7 cellular contexts compared by ENCODE assay signal in the genomic region with DNA sequence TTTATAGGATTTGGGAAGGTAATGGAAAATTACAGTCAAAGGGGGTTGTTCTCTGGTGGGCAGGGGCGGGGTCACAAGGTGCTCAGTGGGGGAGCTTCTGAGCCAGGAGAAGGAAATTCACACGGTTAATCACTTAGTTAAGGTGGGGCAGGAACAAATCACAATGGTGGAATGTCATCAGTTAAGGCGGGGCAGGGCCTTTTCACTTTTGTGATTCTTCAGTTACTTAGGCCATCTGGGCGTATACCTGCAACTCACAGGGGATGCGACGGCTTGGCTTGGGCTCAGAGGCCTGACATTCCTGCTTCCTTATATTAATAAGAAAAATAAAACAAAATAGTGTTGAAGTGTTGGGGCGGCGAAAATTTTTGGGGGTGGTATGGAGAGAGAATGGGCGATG.
DNase-seq lines count a peak whose midpoint lies in the region; ATAC-seq and TF ChIP-seq lines count a peak whose summit lies in the region.
"Not testable (repeated sequence)": the region's sequence is repeated elsewhere in the genome, so short reads cannot be mapped to it uniquely, and the experiment has no call there.

No MANE protein-coding gene starts in this region.

- CTCF ChIA-PET in WTC11 (lab: Charles Lee): not testable (repeated sequence)

- H4K8ac ChIP-seq in mesendoderm (ENCODE audit: low read depth, low read length): not testable (repeated sequence)

- ATAC-seq in WTC11: not testable (repeated sequence)
- peak; percentile 55 for ATAC-seq in esophagus mucosa

- H3K36me3 ChIP-seq in colonic mucosa; mesendoderm (ENCODE audit: control insufficient read depth, insufficient read depth, low read length); smooth muscle cell (ENCODE audit: low read depth): not testable (repeated sequence)

- not testable (repeated sequence) for H3K4me2 ChIP-seq in mesendoderm (ENCODE audit: low read length); smooth muscle cell

- not testable (repeated sequence) for H3K18ac ChIP-seq in mesendoderm (ENCODE audit: low read length)

- peaks cover 15% of the 10 kb centered on the region for H3K4me1 Mint-ChIP-seq in WTC11

- WGBS in mesendoderm (ENCODE audit: extremely low coverage, insufficient coverage, low lambda C conversion rate): no CpG with 5 or more reads among the region's 9 CpGs
- 95% methylated on average over 9 of the region's 9 CpGs for WGBS in smooth muscle cell (ENCODE audit: low lambda C conversion rate)

- H3K27me3 Mint-ChIP-seq in WTC11 (ENCODE audit: low read depth): not testable (repeated sequence)

- TF ChIP-seq CTCF in WTC11 (IDR thresholded peaks at IDR 0.05); colonic mucosa (IDR thresholded peaks at IDR 0.05); smooth muscle cell (IDR thresholded peaks at IDR 0.05; ENCODE audit: borderline replicate concordance, insufficient read depth, poor library complexity, severe bottlenecking): not testable (repeated sequence)

- H3K27ac ChIP-seq in colonic mucosa (peak overlapping the region; percentile 65), smooth muscle cell (ENCODE audit: low read depth) (peak overlapping the region; percentile 80)
- not testable (repeated sequence) for H3K27ac ChIP-seq in mesendoderm (ENCODE audit: low read depth, low read length)

- not testable (repeated sequence) for H3K79me2 ChIP-seq in mesendoderm (ENCODE audit: control insufficient read depth, insufficient read depth, low read length); smooth muscle cell (ENCODE audit: low read depth)

- H3K4me1 ChIP-seq in colonic mucosa; mesendoderm (ENCODE audit: control insufficient read depth, low read depth, low read length); smooth muscle cell (ENCODE audit: low read depth): not testable (repeated sequence)

- POLR2A ChIA-PET in WTC11 (lab: Charles Lee): not testable (repeated sequence)

- not testable (repeated sequence) for H2BK15ac ChIP-seq in mesendoderm (replicated peaks; ENCODE audit: low read depth)

- not testable (repeated sequence) for H3K4me3 Mint-ChIP-seq in WTC11

- peaks cover 21% of the 10 kb centered on the region for H3K36me3 Mint-ChIP-seq in WTC11

- not testable (repeated sequence) for H3K23ac ChIP-seq in mesendoderm (ENCODE audit: low read length)

- not testable (repeated sequence) for H3K27me3 ChIP-seq in colonic mucosa; mesendoderm (ENCODE audit: insufficient read depth, low read length, poor library complexity); smooth muscle cell (ENCODE audit: low read depth)

- H4K5ac ChIP-seq in mesendoderm (ENCODE audit: low read length): not testable (repeated sequence)

- peak; percentile 46 for DNase-seq in ELF-1 (ENCODE audit: low read depth, low spot score)
- peak; percentile 56 for DNase-seq in LoVo (ENCODE audit: low spot score)
- DNase-seq in WTC11 (ENCODE audit: low spot score); colonic mucosa; smooth muscle cell (lab: John Stamatoyannopoulos, UW; ENCODE audit: unreplicated experiment): not testable (repeated sequence)
- peak; percentile 53 for DNase-seq in mesendoderm

- H2AK5ac ChIP-seq in mesendoderm (ENCODE audit: low read length): not testable (repeated sequence)

- H2BK120ac ChIP-seq in mesendoderm (ENCODE audit: low read depth, low read length): not testable (repeated sequence)

- H3K27ac Mint-ChIP-seq in WTC11: peak overlapping the region; percentile 39; the same call in 1 of the 2 replicates

- H3K9me3 Mint-ChIP-seq in WTC11: peaks cover 21% of the 10 kb centered on the region

- not testable (repeated sequence) for H3K9me3 ChIP-seq in colonic mucosa; smooth muscle cell (replicated peaks; ENCODE audit: low read depth)

- intact Hi-C loops in colonic mucosa (cut with DNase I): not testable (repeated sequence)

- not testable (repeated sequence) for H4K20me1 ChIP-seq in smooth muscle cell (ENCODE audit: low read depth)

- H3K4ac ChIP-seq in mesendoderm (ENCODE audit: low read depth, low read length): not testable (repeated sequence)

- not testable (repeated sequence) for H2AFZ ChIP-seq in smooth muscle cell (ENCODE audit: low read depth)

- not testable (repeated sequence) for H3K56ac ChIP-seq in mesendoderm (ENCODE audit: low read length)

- H3K79me1 ChIP-seq in mesendoderm (ENCODE audit: low read length): not testable (repeated sequence)

- H3K9ac ChIP-seq in colonic mucosa (ENCODE audit: low read depth in 2 of 2, low read length in 2 of 2); mesendoderm (ENCODE audit: low read length); smooth muscle cell (ENCODE audit: low read depth): not testable (repeated sequence)

- H3K4me3 ChIP-seq in colonic mucosa; mesendoderm (ENCODE audit: low read length); smooth muscle cell: not testable (repeated sequence)

- not testable (repeated sequence) for H2BK5ac ChIP-seq in mesendoderm (ENCODE audit: low read length)

- peaks cover 13% of the 10 kb centered on the region for H3F3A ChIP-seq in smooth muscle cell (ENCODE audit: low read depth)
